ENCODE assay signal across 14 cellular contexts in the genomic region with DNA sequence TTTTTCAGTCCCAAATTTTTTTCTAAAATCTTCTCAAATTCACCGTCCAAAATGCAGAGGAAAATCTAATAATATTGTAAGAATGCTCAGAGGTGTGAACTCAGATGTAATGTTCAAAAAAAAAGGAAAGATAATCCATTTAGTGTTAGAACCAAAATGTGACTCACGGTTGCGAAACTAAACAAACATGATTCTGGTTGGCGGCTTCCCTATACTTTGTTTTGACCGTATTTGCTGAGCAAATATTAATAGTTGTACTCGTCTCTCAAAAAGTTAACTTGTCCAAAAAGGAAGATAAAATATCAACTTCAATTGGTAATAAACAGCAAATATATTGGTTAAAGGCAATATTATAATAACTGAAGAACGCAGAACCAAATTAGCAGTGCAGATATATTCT. TPM values are rescaled to one million over a fixed set of nuclear protein-coding genes. Genes with fewer than 3 reads are reported as not detected.
A peak's percentile ranks its signal among the peaks of the same experiment; 100 is the strongest.
DNase-seq lines count a peak whose midpoint lies in the region; ATAC-seq and TF ChIP-seq lines count a peak whose summit lies in the region.
"Had no signal": no experiment of that assay in that cellular context is flagged by ENCODE, and none has a peak within 500 bp of the region (broad histone marks: within the 10 kb centered on the region; RNA-seq: fewer than 3 reads in every experiment).

No MANE protein-coding gene starts in this region.

- H3K9me3 ChIP-seq in PC-9 (ENCODE audit: insufficient read depth, low read depth), result no peaks in the 10 kb centered on the region

- 0 out of 2 replicates have a peak overlapping the region, but pooled peaks have one; percentile 19 for H2AFZ ChIP-seq in PC-9

- peak overlapping the region; percentile 57 for H3K4me2 ChIP-seq in PC-9

- no TSS peak for BruUV-seq in PC-9 (replicated peaks; lab: Mats Ljungman, UMichigan)

- no peaks in the 10 kb centered on the region for H3K36me3 ChIP-seq in PC-9 (ENCODE audit: low read depth)

- no peaks in the 10 kb centered on the region for H3K27me3 ChIP-seq in PC-9 (ENCODE audit: insufficient read depth, low read depth)

- peaks cover 30% of the 10 kb centered on the region for H3K4me1 ChIP-seq in PC-9 (replicated peaks; ENCODE audit: insufficient read depth)

- ATAC-seq in HG03139 (IDR thresholded peaks at IDR 0.05; ENCODE audit: unreplicated experiment) (no peak), HG03097 (IDR thresholded peaks at IDR 0.05; ENCODE audit: low FRiP score, unreplicated experiment) (no peak)
- ATAC-seq: HCT116 had no signal

- no peaks in the 10 kb centered on the region for H4K20me1 ChIP-seq in PC-9 (ENCODE audit: insufficient read depth)

- no peak overlapping the region for H3K27ac ChIP-seq in PC-9
- H3K27ac ChIP-seq: SK-N-MC had no signal

- H3K4me3 ChIP-seq in PC-9, result peak overlapping the region; percentile 6; the same call in 1 of the 2 replicates
- H3K4me3 ChIP-seq: SK-N-MC had no signal

- no peaks in the 10 kb centered on the region for H3K79me2 ChIP-seq in PC-9 (ENCODE audit: low read depth)

- peak; percentile 15 to 25 for DNase-seq in AML-193 (lab: John Stamatoyannopoulos, UW)
- peak; percentile 31 for DNase-seq in HuH-7.5 (ENCODE audit: low spot score)
- peak; percentile 18 to 72 for DNase-seq in PC-9
- peak; percentile 34 for DNase-seq in fibroblast of gingiva (ENCODE audit: low read depth)
- DNase-seq in GM19238 (ENCODE audit: insufficient read length, low spot score), result no peak
- no peak for DNase-seq in NCI-H1417 treated with DMSO at 0.1 percent for 48 hours (lab: John Stamatoyannopoulos, UW)
- DNase-seq: activated CD4-positive, CD25-positive, alpha-beta regulatory T cell; midbrain; NCI-H2227 treated with DMSO at 0.1 percent for 48 hours; posterior cingulate gyrus had no signal

- intact Hi-C loops in PC-9 (cut with micrococcal nuclease; ENCODE audit: unreplicated experiment), result no loop called here

- peaks cover 7% of the 10 kb centered on the region for H3F3A ChIP-seq in PC-9 (ENCODE audit: insufficient read depth, low read depth)

- no peak for TF ChIP-seq CTCF in PC-9 (conservative IDR thresholded peaks at IDR 0.05)

- CTCF ChIA-PET in PC-9 (lab: Charles Lee), result no interaction called here

- POLR2A ChIA-PET in PC-9 (lab: Charles Lee; ENCODE audit: unreplicated experiment), result interaction anchor here (0.7 to 1.0 kb wide), 2 partner anchors 13 to 607 kb away, joined by 3 to 5 read pairs; no protein-coding TSS in a partner anchor

- H3K9me2 ChIP-seq in PC-9 (ENCODE audit: insufficient read depth), result no peaks in the 10 kb centered on the region

RNA-seq across cellular contexts. Expression of a gene that starts 34.4 kb away (rescaled TPM):
- 0.50 and 0.55 TPM in 2 replicates for total RNA-seq in PC-9 (2021)

Comparison
In these comparisons a context has a peak if more than half of its experiments do, and no peak if none do; other contexts are left out.
1. DNase-seq: peak in AML-193 (2 of 2), HuH-7.5 (single experiment), PC-9 (2 of 2) and fibroblast of gingiva (single experiment); none in GM19238 (single experiment) and NCI-H1417 treated with DMSO at 0.1 percent for 48 hours (single experiment).